In genomic region chr16:14399397-14400284, GRCh38 we compare ENCODE assay signal across 8 cellular contexts.
DNase-seq lines count a peak whose midpoint lies in the region; ATAC-seq and TF ChIP-seq lines count a peak whose summit lies in the region.

No MANE protein-coding gene starts in this region.

- H3K4me3 Mint-ChIP-seq in natural killer cell treated with Interleukin-12 subunit alpha and Interleukin-12 subunit beta and Interleukin-15 and Interleukin-18, amount 100 ng/mL, for 72 hours: peak overlapping the region; percentile 44
- no peak overlapping the region for H3K4me3 Mint-ChIP-seq in natural killer cell

- intact Hi-C loops in natural killer cell (cut with micrococcal nuclease): no loop called here

- TF ChIP-seq CTCF in natural killer cell (IDR thresholded peaks at IDR 0.05) (no peak), epithelial cell of proximal tubule (conservative IDR thresholded peaks at IDR 0.05; ENCODE audit: low read depth, low read length) (no peak)

- H3K4me3 ChIP-seq in epithelial cell of proximal tubule (ENCODE audit: low read depth, low read length): peak overlapping the region; percentile 25

- no peak for DNase-seq in natural killer cell treated with Interleukin-12 subunit alpha and Interleukin-12 subunit beta and Interleukin-15 and Interleukin-18, amount 100 ng/mL, for 72 hours (ENCODE audit: low spot score)
- no peak for DNase-seq in natural killer cell
- DNase-seq in NCI-H460 (ENCODE audit: extremely low read depth, low read depth): peak; percentile 11
- DNase-seq in epithelial cell of proximal tubule (ENCODE audit: low read depth): peak; percentile 37
- peak; percentile 58 for DNase-seq in occipital lobe (lab: John Stamatoyannopoulos, UW)
- no peak for DNase-seq in HPDE6-E6E7 (ENCODE audit: extremely low spot score)
- DNase-seq in activated CD8-positive, alpha-beta memory T cell treated with anti-CD3 and anti-CD28 coated beads, Interleukin-2, amount 50 U/mL, for 4 hours: no peak

- no peaks in the 10 kb centered on the region for H3K4me1 Mint-ChIP-seq in natural killer cell treated with Interleukin-12 subunit alpha and Interleukin-12 subunit beta and Interleukin-15 and Interleukin-18, amount 100 ng/mL, for 72 hours (ENCODE audit: low read depth in 2 of 2)
- no peaks in the 10 kb centered on the region for H3K4me1 Mint-ChIP-seq in natural killer cell

- no peaks in the 10 kb centered on the region for H3K9me3 Mint-ChIP-seq in natural killer cell treated with Interleukin-12 subunit alpha and Interleukin-12 subunit beta and Interleukin-15 and Interleukin-18, amount 100 ng/mL, for 72 hours
- H3K9me3 Mint-ChIP-seq in natural killer cell: no peaks in the 10 kb centered on the region

- H3K27me3 Mint-ChIP-seq in natural killer cell treated with Interleukin-12 subunit alpha and Interleukin-12 subunit beta and Interleukin-15 and Interleukin-18, amount 100 ng/mL, for 72 hours: no peaks in the 10 kb centered on the region
- no peaks in the 10 kb centered on the region for H3K27me3 Mint-ChIP-seq in natural killer cell (ENCODE audit: low read depth in 2 of 2)

- peak overlapping the region in 1 of 2 donors; percentile 56 for H3K27ac Mint-ChIP-seq in natural killer cell treated with Interleukin-12 subunit alpha and Interleukin-12 subunit beta and Interleukin-15 and Interleukin-18, amount 100 ng/mL, for 72 hours
- no peak overlapping the region for H3K27ac Mint-ChIP-seq in natural killer cell

- ATAC-seq in natural killer cell treated with Interleukin-12 subunit alpha and Interleukin-12 subunit beta and Interleukin-15 and Interleukin-18, amount 100 ng/mL, for 72 hours: peak in 1 of 2 donors; percentile 80
- ATAC-seq in natural killer cell (no peak), HG02973 (IDR thresholded peaks at IDR 0.05; ENCODE audit: unreplicated experiment) (no peak)

- no peaks in the 10 kb centered on the region for H3K36me3 Mint-ChIP-seq in natural killer cell treated with Interleukin-12 subunit alpha and Interleukin-12 subunit beta and Interleukin-15 and Interleukin-18, amount 100 ng/mL, for 72 hours
- H3K36me3 Mint-ChIP-seq in natural killer cell: no peaks in the 10 kb centered on the region

Comparison
In these comparisons a context has a peak if more than half of its experiments do, and no peak if none do; other contexts are left out.
1. DNase-seq: peak in NCI-H460 (single experiment), epithelial cell of proximal tubule (single experiment) and occipital lobe (single experiment); none in natural killer cell treated with Interleukin-12 subunit alpha and Interleukin-12 subunit beta and Interleukin-15 and Interleukin-18, amount 100 ng/mL, for 72 hours (single experiment), natural killer cell (single experiment), HPDE6-E6E7 (single experiment) and activated CD8-positive, alpha-beta memory T cell treated with anti-CD3 and anti-CD28 coated beads, Interleukin-2, amount 50 U/mL, for 4 hours (single experiment).